Comparison of ENCODE assay signal across 1 cellular context in genomic region chr12:26937443-26937862, GRCh38.
A peak's percentile ranks its signal among the peaks of the same experiment; 100 is the strongest.
TF ChIP-seq lines count a peak whose summit lies in the region.

No MANE protein-coding gene starts in this region.

TF ChIP-seq in K562, 482 proteins besides CTCF, POLR2A, EP300 and RAD21 (continued from another document):
- TF ChIP-seq MITF (IDR thresholded peaks at IDR 0.05) (no peak), CTBP1 (IDR thresholded peaks at IDR 0.05; ENCODE audit: borderline replicate concordance) (no peak), HOMEZ (CRISPR knock-in tag; IDR thresholded peaks at IDR 0.05) (no peak), CHD1 (IDR thresholded peaks at IDR 0.05; ENCODE audit: low read length) (no peak), CBX8 (IDR thresholded peaks at IDR 0.05; ENCODE audit: borderline replicate concordance, extremely low read depth, low read depth, low read length, poor library complexity, severe bottlenecking) (no peak), CBX5 (IDR thresholded peaks at IDR 0.05; ENCODE audit: borderline replicate concordance, low read depth) (no peak), ZNF764 (CRISPR knock-in tag; IDR thresholded peaks at IDR 0.05; ENCODE audit: low read depth) (no peak), MAFK (IDR thresholded peaks at IDR 0.05; ENCODE audit: low read length) (no peak), GTF2F1 (IDR thresholded peaks at IDR 0.05; ENCODE audit: low read depth, low read length) (no peak), FOXJ2 (tag; IDR thresholded peaks at IDR 0.05) (no peak), NFRKB (IDR thresholded peaks at IDR 0.05; ENCODE audit: low read depth) (0 out of 2 replicates have a peak, but pooled peaks have one; percentile 32), BRCA1 (IDR thresholded peaks at IDR 0.05) (no peak), BRCA1 (CRISPR knock-in tag; IDR thresholded peaks at IDR 0.05) (no peak), SAP30 (IDR thresholded peaks at IDR 0.05; ENCODE audit: borderline replicate concordance, insufficient read depth, low read depth, low read length, poor library complexity, severe bottlenecking) (peak; percentile 54), TAF15 (IDR thresholded peaks at IDR 0.05; ENCODE audit: low read depth, low read length) (no peak), ZNF3 (CRISPR knock-in tag; IDR thresholded peaks at IDR 0.05) (no peak), HNRNPK (IDR thresholded peaks at IDR 0.05; ENCODE audit: low read depth, low read length, poor library complexity, severe bottlenecking) (no peak), MBD2 (IDR thresholded peaks at IDR 0.05; ENCODE audit: borderline replicate concordance, low read depth) (no peak), ZNF511 (CRISPR knock-in tag; IDR thresholded peaks at IDR 0.05) (no peak), TAL1 (IDR thresholded peaks at IDR 0.05) (no peak), ZBTB7A (IDR thresholded peaks at IDR 0.05; ENCODE audit: borderline replicate concordance, control insufficient read depth, low read depth, low read length) (no peak), CBFB (CRISPR knock-in tag; IDR thresholded peaks at IDR 0.05) (no peak), KDM1A (IDR thresholded peaks at IDR 0.05) (no peak), THAP7 (CRISPR knock-in tag; IDR thresholded peaks at IDR 0.05) (no peak), IFI16 (CRISPR knock-in tag; IDR thresholded peaks at IDR 0.05) (no peak), ZNF75A (CRISPR knock-in tag; IDR thresholded peaks at IDR 0.05) (no peak), STAT6 (CRISPR knock-in tag; IDR thresholded peaks at IDR 0.05) (no peak), ZBTB1 (CRISPR knock-in tag; IDR thresholded peaks at IDR 0.05; ENCODE audit: borderline replicate concordance, low read depth) (no peak), MYC (IDR thresholded peaks at IDR 0.05; ENCODE audit: low read depth, low read length) (peak; percentile 41; the same call in 1 of the 2 replicates), MYC (CRISPR knock-in tag; IDR thresholded peaks at IDR 0.05; ENCODE audit: borderline replicate concordance, low read depth) (no peak), ZNF778 (CRISPR knock-in tag; IDR thresholded peaks at IDR 0.05) (no peak), NKRF (IDR thresholded peaks at IDR 0.05; ENCODE audit: borderline replicate concordance) (peak; percentile 63), ZNF280A (IDR thresholded peaks at IDR 0.05; ENCODE audit: low read depth, partially characterized antibody) (no peak), DDX20 (tag; IDR thresholded peaks at IDR 0.05; ENCODE audit: low read depth) (no peak), LARP7 (IDR thresholded peaks at IDR 0.05) (no peak), GTF2E2 (tag; IDR thresholded peaks at IDR 0.05) (no peak), NUFIP1 (IDR thresholded peaks at IDR 0.05; ENCODE audit: partially characterized antibody) (no peak), SMAD4 (CRISPR knock-in tag; conservative IDR thresholded peaks at IDR 0.05) (no peak; the same call in 1 of the 2 replicates), SMAD3 (CRISPR knock-in tag; conservative IDR thresholded peaks at IDR 0.05) (no peak), PTRF (tag; IDR thresholded peaks at IDR 0.05) (no peak), ARNT (IDR thresholded peaks at IDR 0.05) (0 out of 4 replicates have a peak, but pooled peaks of 1 of the 2 experiments have one; percentile 18), ZNF740 (CRISPR knock-in tag; IDR thresholded peaks at IDR 0.05) (no peak), ZNF740 (tag; IDR thresholded peaks at IDR 0.05) (no peak), ZNF133 (CRISPR knock-in tag; IDR thresholded peaks at IDR 0.05) (no peak), ZNF592 (IDR thresholded peaks at IDR 0.05) (no peak), MXI1 (IDR thresholded peaks at IDR 0.05; ENCODE audit: low read depth, low read length) (no peak), TCF7 (IDR thresholded peaks at IDR 0.05; ENCODE audit: borderline replicate concordance) (no peak), HSF4 (CRISPR knock-in tag; IDR thresholded peaks at IDR 0.05; ENCODE audit: borderline replicate concordance) (no peak), MIER1 (IDR thresholded peaks at IDR 0.05; ENCODE audit: low read depth) (no peak), RFX1 (IDR thresholded peaks at IDR 0.05) (no peak), EGR1 (conservative IDR thresholded peaks at IDR 0.05) (no peak), GABPB2 (CRISPR knock-in tag; conservative IDR thresholded peaks at IDR 0.05) (no peak), ARID3A (IDR thresholded peaks at IDR 0.05; ENCODE audit: borderline replicate concordance, low read depth, low read length) (no peak)
